18 cellular contexts compared by ENCODE assay signal in genomic region chr17:43722269-43722619, GRCh38. TPM values are rescaled to one million over a fixed set of nuclear protein-coding genes. Genes with fewer than 3 reads are reported as not detected.
"Had no signal": no experiment of that assay in that cellular context is flagged by ENCODE, and none has a peak within 500 bp of the region (broad histone marks: within the 10 kb centered on the region; RNA-seq: fewer than 3 reads in every experiment).

No MANE protein-coding gene starts in this region.

- DNase-seq: activated CD4-positive, alpha-beta T cell treated with anti-CD3 and anti-CD28 coated beads, Interleukin-2, amount 10 ng/mL, durations not matched to agents 7 days and 5 days; activated CD8-positive, alpha-beta memory T cell treated with anti-CD3 and anti-CD28 coated beads for 24 hours; activated naive CD8-positive, alpha-beta T cell treated with anti-CD3 and anti-CD28 coated beads for 36 hours; anterior cingulate cortex; esophagus squamous epithelium; head of caudate nucleus; left colon; stimulated activated CD4-positive, alpha-beta T cell treated with anti-CD3 and anti-CD28 coated beads, Interleukin-4, amount 100 ng/mL, for 1 hour; stimulated activated CD8-positive, alpha-beta memory T cell treated with anti-CD3 and anti-CD28 coated beads, Interleukin-4, amount 100 ng/mL, for 48 hours; stimulated activated naive CD8-positive, alpha-beta T cell treated with anti-CD3 and anti-CD28 coated beads, Interleukin-15, amount 100 ng/mL, for 72 hours had no signal

- H3K9me3 ChIP-seq: esophagus squamous epithelium, thoracic aorta had no signal

- H3K9me3 Mint-ChIP-seq: activated CD4-positive, alpha-beta T cell treated with anti-CD3 and anti-CD28 coated beads, Interleukin-2, amount 10 ng/mL, durations not matched to agents 7 days and 5 days; natural killer cell treated with Interleukin-12 subunit alpha and Interleukin-12 subunit beta and Interleukin-15 and Interleukin-18, amount 100 ng/mL, for 72 hours; stimulated activated naive CD8-positive, alpha-beta T cell treated with anti-CD3 and anti-CD28 coated beads, Interleukin-15, amount 100 ng/mL, for 72 hours; WTC11 had no signal

- H3K27me3 Mint-ChIP-seq: activated naive CD8-positive, alpha-beta T cell treated with anti-CD3 and anti-CD28 coated beads for 36 hours had no signal

- H3K36me3 Mint-ChIP-seq: natural killer cell treated with Interleukin-12 subunit alpha and Interleukin-12 subunit beta and Interleukin-15 and Interleukin-18, amount 100 ng/mL, for 72 hours; WTC11 had no signal

- H3K4me3 ChIP-seq: esophagus squamous epithelium, thoracic aorta had no signal

- ATAC-seq: left colon; natural killer cell treated with Interleukin-12 subunit alpha and Interleukin-12 subunit beta and Interleukin-15 and Interleukin-18, amount 100 ng/mL, for 72 hours; stimulated activated naive CD8-positive, alpha-beta T cell treated with anti-CD3 and anti-CD28 coated beads, Interleukin-15, amount 100 ng/mL, for 72 hours; WTC11 had no signal

- H3K36me3 ChIP-seq: esophagus squamous epithelium, thoracic aorta had no signal

- H3K27ac Mint-ChIP-seq: activated naive CD8-positive, alpha-beta T cell treated with anti-CD3 and anti-CD28 coated beads for 36 hours; WTC11 had no signal

- H3K27me3 ChIP-seq: esophagus squamous epithelium had no signal

RNA-seq across cellular contexts. Expression of gene SOST, which starts 36.3 kb away (rescaled TPM):
- total RNA-seq: activated CD4-positive, alpha-beta T cell treated with anti-CD3 and anti-CD28 coated beads, Interleukin-2, amount 10 ng/mL, durations not matched to agents 7 days and 5 days; activated naive CD8-positive, alpha-beta T cell treated with anti-CD3 and anti-CD28 coated beads for 36 hours; bronchial epithelial cell; left colon; lung microvascular endothelial cell; mucosa of gallbladder; natural killer cell treated with Interleukin-12 subunit alpha and Interleukin-12 subunit beta and Interleukin-15 and Interleukin-18, amount 100 ng/mL, for 72 hours; osteoblast; T-helper 1 cell treated with Interleukin-12 subunit alpha and Interleukin-12 subunit beta and Interleukin-4 antibody, amounts not matched to agents 30 ng/mL and 1 ng/mL, for 36 hours had no signal

RNA-seq across cellular contexts. Expression of gene CFAP97D1, which starts 58.0 kb away (rescaled TPM):
- total RNA-seq: activated CD4-positive, alpha-beta T cell treated with anti-CD3 and anti-CD28 coated beads, Interleukin-2, amount 10 ng/mL, durations not matched to agents 7 days and 5 days; activated naive CD8-positive, alpha-beta T cell treated with anti-CD3 and anti-CD28 coated beads for 36 hours; bronchial epithelial cell; left colon; lung microvascular endothelial cell; mucosa of gallbladder; natural killer cell treated with Interleukin-12 subunit alpha and Interleukin-12 subunit beta and Interleukin-15 and Interleukin-18, amount 100 ng/mL, for 72 hours; osteoblast; T-helper 1 cell treated with Interleukin-12 subunit alpha and Interleukin-12 subunit beta and Interleukin-4 antibody, amounts not matched to agents 30 ng/mL and 1 ng/mL, for 36 hours; thoracic aorta had no signal
